8 cellular contexts compared by ENCODE assay signal in the genomic region with DNA sequence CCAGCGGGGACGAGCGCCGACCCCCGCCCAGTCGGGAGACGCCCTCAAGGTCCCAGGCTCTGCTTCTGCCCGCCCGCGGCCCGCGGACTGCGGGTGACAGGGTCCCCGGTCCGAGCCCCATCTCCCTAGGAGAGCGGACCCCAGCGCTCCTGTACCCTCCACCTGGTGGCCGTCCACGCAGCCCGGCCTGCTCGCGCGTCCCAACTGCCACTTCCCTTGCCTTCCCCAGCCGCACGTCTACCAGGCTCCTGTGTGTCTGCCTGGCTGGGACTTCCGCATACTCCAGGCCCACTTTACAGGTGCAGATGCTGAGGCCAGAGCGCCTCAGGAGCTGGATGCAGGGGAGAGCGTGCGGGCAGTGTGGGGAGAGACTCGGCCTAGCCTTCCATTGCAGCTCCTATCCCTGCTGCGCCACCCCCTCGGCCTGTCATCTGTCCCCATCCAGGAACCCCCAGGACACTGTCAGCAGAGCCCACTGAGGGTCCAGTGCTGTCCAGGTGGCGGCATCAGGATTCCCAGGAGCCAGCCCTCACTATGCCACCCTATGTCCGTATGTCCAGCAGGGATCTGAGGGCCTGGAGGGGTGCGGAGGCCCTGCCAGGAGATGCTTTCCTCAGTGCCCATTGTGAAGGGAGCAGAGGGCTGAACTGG. TPM values are rescaled to one million over a fixed set of nuclear protein-coding genes. Genes with fewer than 3 reads are reported as not detected.
DNase-seq lines count a peak whose midpoint lies in the region; ATAC-seq and TF ChIP-seq lines count a peak whose summit lies in the region.

No MANE protein-coding gene starts in this region.

- H3K4me3 ChIP-seq in OCI-LY3 (ENCODE audit: low read length) = peak overlapping the region; percentile 87
- H3K4me3 ChIP-seq in esophagus (ENCODE audit: low read depth in 1 of 2, low read length in 2 of 2) = peak overlapping the region; percentile 62 to 77
- H3K4me3 ChIP-seq in neuron (ENCODE audit: low read length) = peak overlapping the region; percentile 60

- 31 to 34% methylated on average over 28 to 35 of the region's 35 CpGs for WGBS in esophagus, 2 donors

- no peaks in the 10 kb centered on the region for H3K79me2 ChIP-seq in OCI-LY3 (ENCODE audit: low read length)

- DNase-seq in NAMALWA (ENCODE audit: low spot score) (no peak), hypothalamus (lab: John Stamatoyannopoulos, UW) (no peak), NCI-H2029 treated with DMSO at 0.1 percent for 48 hours (lab: John Stamatoyannopoulos, UW) (no peak)
- no peak for DNase-seq in stimulated activated CD4-positive, alpha-beta T cell treated with anti-CD3 and anti-CD28 coated beads, Interleukin-4, amount 100 ng/mL, for 1 hour

- H3K4me1 ChIP-seq in OCI-LY3 (ENCODE audit: low read length) (no peaks in the 10 kb centered on the region), esophagus (ENCODE audit: control insufficient read depth in 2 of 2, insufficient read depth in 2 of 2, low read length in 1 of 2) (peaks cover 0 to 2% of the 10 kb centered on the region in 2 donors), neuron (ENCODE audit: insufficient read depth, low read length) (peaks cover 4% of the 10 kb centered on the region)

- no peak for TF ChIP-seq CTCF in OCI-LY3 (IDR thresholded peaks at IDR 0.05; ENCODE audit: low read depth, low read length)

- peak; percentile 8 for ATAC-seq in GM18867 (IDR thresholded peaks at IDR 0.05; ENCODE audit: unreplicated experiment)

- no peaks in the 10 kb centered on the region for H3K9me3 ChIP-seq in OCI-LY3 (ENCODE audit: insufficient read depth, low read length)
- H3K9me3 ChIP-seq in esophagus (ENCODE audit: control insufficient read depth in 2 of 2, insufficient read depth in 1 of 2, low read depth in 1 of 2, low read length in 1 of 2) = no peaks in the 10 kb centered on the region
- H3K9me3 ChIP-seq in neuron (ENCODE audit: low read length) = no peaks in the 10 kb centered on the region

- peak overlapping the region; percentile 96 for H3K4me2 ChIP-seq in OCI-LY3 (ENCODE audit: low read length)

- H3K27me3 ChIP-seq in OCI-LY3 (ENCODE audit: low read depth, low read length) (no peaks in the 10 kb centered on the region), esophagus (ENCODE audit: control insufficient read depth in 1 of 2, insufficient read depth in 2 of 2, low read length in 2 of 2) (no peaks in the 10 kb centered on the region), neuron (ENCODE audit: insufficient read depth, low read length) (no peaks in the 10 kb centered on the region)

- H3K36me3 ChIP-seq in OCI-LY3 (replicated peaks; ENCODE audit: low read depth, low read length) (no peaks in the 10 kb centered on the region), esophagus (ENCODE audit: control insufficient read depth in 2 of 2, insufficient read depth in 2 of 2, low read length in 1 of 2) (no peaks in the 10 kb centered on the region), neuron (ENCODE audit: insufficient read depth, low read length) (no peaks in the 10 kb centered on the region)

- H4K20me1 ChIP-seq in OCI-LY3 (ENCODE audit: insufficient read depth, low read length) = no peaks in the 10 kb centered on the region

- H2AFZ ChIP-seq in OCI-LY3 (ENCODE audit: low read depth, low read length) = peak overlapping the region; percentile 87
- peak overlapping the region; percentile 95 for H2AFZ ChIP-seq in neuron (ENCODE audit: low read depth, low read length)

- peak overlapping the region; percentile 89 for H3K9ac ChIP-seq in OCI-LY3 (ENCODE audit: low read length)

- H3K27ac ChIP-seq in OCI-LY3 (ENCODE audit: low read length) (peak overlapping the region; percentile 29; the same call in 1 of the 2 replicates), esophagus (ENCODE audit: low read depth in 2 of 2, low read length in 1 of 2) (peak overlapping the region in 1 of 2 donors; percentile 42)

RNA-seq across cellular contexts. Expression of a gene that starts 8.0 kb away (rescaled TPM):
- 10 to 100 TPM; 12.5 to 12.9 TPM for polyA plus RNA-seq in esophagus
